ENCODE assay signal across 8 cellular contexts in genomic region chr10:67884842-67885680, GRCh38. TPM values are rescaled to one million over a fixed set of nuclear protein-coding genes. Genes with fewer than 3 reads are reported as not detected.
DNase-seq lines count a peak whose midpoint lies in the region; ATAC-seq, FAIRE-seq and TF ChIP-seq lines count a peak whose summit lies in the region.

No MANE protein-coding gene starts in this region.

- peak; percentile 77 to 90 (median 83) for DNase-seq in CD4-positive, CD25-positive, alpha-beta regulatory T cell
- peak; percentile 71 for DNase-seq in NOMO-1 treated with DMSO at 0.1 percent for 48 hours (lab: John Stamatoyannopoulos, UW; ENCODE audit: unreplicated experiment)
- DNase-seq in activated CD8-positive, alpha-beta memory T cell treated with anti-CD3 and anti-CD28 coated beads, Interleukin-2, amount 10 ng/mL, durations not matched to agents 7 days and 5 days: peak; percentile 86
- DNase-seq in H1 (ENCODE audit: low read depth in 1 of 2, low spot score in 2 of 2): peak in 1 of 2 experiments; percentile 81
- peak; percentile 85 for DNase-seq in mesenchymal stem cell
- DNase-seq in stimulated activated CD8-positive, alpha-beta memory T cell treated with anti-CD3 and anti-CD28 coated beads, Interleukin-12 subunit alpha, Interleukin-12 subunit beta, amount 100 ng/mL, for 1 hour (ENCODE audit: low read depth): peak; percentile 64

- peaks cover 24% of the 10 kb centered on the region for H3K36me3 Mint-ChIP-seq in CD4-positive, CD25-positive, alpha-beta regulatory T cell
- peaks cover 27% of the 10 kb centered on the region for H3K36me3 Mint-ChIP-seq in activated CD8-positive, alpha-beta memory T cell treated with anti-CD3 and anti-CD28 coated beads, Interleukin-2, amount 10 ng/mL, durations not matched to agents 7 days and 5 days

- no peak overlapping the region for H2BK20ac ChIP-seq in H1 (ENCODE audit: low read length)

- peaks cover 8 to 9% of the 10 kb centered on the region in 2 experiments for H4K20me1 ChIP-seq in H1 (replicated peaks in 1 of 2; ENCODE audit: control insufficient read depth in 1 of 2, insufficient read depth in 2 of 2, low read length in 2 of 2)

- no peak overlapping the region for H2AFZ ChIP-seq in H1 (ENCODE audit: low read length)
- peak overlapping the region; percentile 76 for H2AFZ ChIP-seq in mesenchymal stem cell (ENCODE audit: low read depth, low read length)

- TF ChIP-seq RAD21 in H1 (IDR thresholded peaks at IDR 0.05 in 1 of 2, conservative IDR thresholded peaks at IDR 0.05 in 1 of 2; ENCODE audit: low read depth in 2 of 2, low read length in 2 of 2): no peak

- CTCF ChIA-PET in activated CD8-positive, alpha-beta memory T cell treated with anti-CD3 and anti-CD28 coated beads, Interleukin-2, amount 10 ng/mL, durations not matched to agents 7 days and 5 days (lab: Charles Lee): interaction anchor here (0.7 to 4.3 kb wide), 10 partner anchors 9 to 419 kb away, joined by 3 to 31 read pairs (median 3); no protein-coding TSS in a partner anchor
- CTCF ChIA-PET in H1 (lab: Charles Lee; ENCODE audit: partially characterized antibody): interaction anchor here (0.6 to 2.1 kb wide), 9 partner anchors 23 to 462 kb away, joined by 3 to 17 read pairs (median 4); no protein-coding TSS in a partner anchor

- no peak for TF ChIP-seq EP300 in H1 (IDR thresholded peaks at IDR 0.05; ENCODE audit: borderline replicate concordance in 1 of 2, low read depth in 2 of 2, low read length in 2 of 2)

- no peak overlapping the region for H4K91ac ChIP-seq in H1 (replicated peaks; ENCODE audit: insufficient read length, low read length)
- H4K91ac ChIP-seq in mesenchymal stem cell (ENCODE audit: low read length): peak overlapping the region; percentile 75

- H3K18ac ChIP-seq in H1 (ENCODE audit: extremely low read depth, low read length) (no peak overlapping the region; the same call in 1 of the 2 replicates), mesenchymal stem cell (ENCODE audit: low read depth in 1 of 2, low read length in 2 of 2) (peak overlapping the region; percentile 96 to 98)

- H3K27me3 ChIP-seq in CD4-positive, CD25-positive, alpha-beta regulatory T cell (ENCODE audit: control insufficient read depth, insufficient read depth, low read length): no peaks in the 10 kb centered on the region
- H3K27me3 ChIP-seq in H1 (replicated peaks in 1 of 4; ENCODE audit: control insufficient read depth in 3 of 4, extremely low read depth in 1 of 4, insufficient read depth in 3 of 4, low read length in 3 of 4) (no peaks in the 10 kb centered on the region), mesenchymal stem cell (ENCODE audit: control insufficient read depth in 1 of 2, insufficient read depth in 1 of 2, low read length in 2 of 2) (no peaks in the 10 kb centered on the region)

- peak overlapping the region; percentile 88 to 96 (median 89) for H3K27ac Mint-ChIP-seq in CD4-positive, CD25-positive, alpha-beta regulatory T cell
- H3K27ac Mint-ChIP-seq in activated CD8-positive, alpha-beta memory T cell treated with anti-CD3 and anti-CD28 coated beads, Interleukin-2, amount 10 ng/mL, durations not matched to agents 7 days and 5 days: peak overlapping the region; percentile 91

- peaks cover 23 to 51% (median 33%) of the 10 kb centered on the region in 4 donors for H3K4me1 Mint-ChIP-seq in CD4-positive, CD25-positive, alpha-beta regulatory T cell
- H3K4me1 Mint-ChIP-seq in activated CD8-positive, alpha-beta memory T cell treated with anti-CD3 and anti-CD28 coated beads, Interleukin-2, amount 10 ng/mL, durations not matched to agents 7 days and 5 days: peaks cover 33% of the 10 kb centered on the region

- H3K23ac ChIP-seq in H1 (ENCODE audit: insufficient read length): no peak overlapping the region
- no peak overlapping the region for H3K23ac ChIP-seq in mesenchymal stem cell (ENCODE audit: low read length in 2 of 2)

- H3K23me2 ChIP-seq in H1 (ENCODE audit: low read depth, low read length): no peaks in the 10 kb centered on the region

- peaks cover 0 to 2% (median 0%) of the 10 kb centered on the region in 7 donors for H3K9me3 Mint-ChIP-seq in CD4-positive, CD25-positive, alpha-beta regulatory T cell
- no peaks in the 10 kb centered on the region for H3K9me3 Mint-ChIP-seq in activated CD8-positive, alpha-beta memory T cell treated with anti-CD3 and anti-CD28 coated beads, Interleukin-2, amount 10 ng/mL, durations not matched to agents 7 days and 5 days (ENCODE audit: low read depth)

- H2BK12ac ChIP-seq in H1 (ENCODE audit: low read depth, low read length): no peak overlapping the region
- H2BK12ac ChIP-seq in mesenchymal stem cell (ENCODE audit: low read length in 2 of 2): no peak overlapping the region

- H3K4me3 ChIP-seq in CD4-positive, CD25-positive, alpha-beta regulatory T cell (ENCODE audit: low read depth, low read length): peak overlapping the region; percentile 100
- H3K4me3 ChIP-seq in H1 (ENCODE audit: extremely low read depth in 1 of 4, insufficient read depth in 2 of 4, low read depth in 3 of 4, low read length in 4 of 4) (peak overlapping the region; percentile 90 to 100 (median 94)), mesenchymal stem cell (ENCODE audit: insufficient read depth in 1 of 2, low read depth in 1 of 2, low read length in 2 of 2) (peak overlapping the region; percentile 77 to 79)

- H3K79me1 ChIP-seq in H1 (ENCODE audit: low read depth, low read length): no peaks in the 10 kb centered on the region
- H3K79me1 ChIP-seq in mesenchymal stem cell (replicated peaks; ENCODE audit: low read length, poor library complexity, severe bottlenecking): peaks cover 3% of the 10 kb centered on the region

- H3K4ac ChIP-seq in H1 (replicated peaks; ENCODE audit: insufficient read length, low read depth, low read length) (no peak overlapping the region), mesenchymal stem cell (ENCODE audit: low read depth in 1 of 2, low read length in 2 of 2) (peak overlapping the region; percentile 87 to 93)

- H3K79me2 ChIP-seq in H1 (ENCODE audit: control insufficient read depth in 1 of 2, insufficient read depth in 2 of 2, low read length in 2 of 2): peaks cover 22 to 52% of the 10 kb centered on the region in 2 experiments; a peak in 3 of 4 replicates

- peak overlapping the region; percentile 66 to 94 (median 80) for H3K9ac ChIP-seq in H1 (replicated peaks in 1 of 4; ENCODE audit: extremely low read depth in 1 of 4, low read depth in 3 of 4, low read length in 3 of 4)
- peak overlapping the region; percentile 93 for H3K9ac ChIP-seq in mesenchymal stem cell (ENCODE audit: low read length)

- FAIRE-seq in H1 (lab: Jason Lieb, UNC): no peak

- peak in 1 of 2 experiments; percentile 37; a peak in 1 of 3 replicates for TF ChIP-seq POLR2A in H1 (IDR thresholded peaks at IDR 0.05; ENCODE audit: control extremely low read depth in 1 of 2, low read depth in 2 of 2, low read length in 2 of 2)

- H4K5ac ChIP-seq in H1 (ENCODE audit: insufficient read length, low read depth, low read length): peak overlapping the region; percentile 94

- H2BK5ac ChIP-seq in H1 (ENCODE audit: low read depth, low read length) (no peak overlapping the region), mesenchymal stem cell (ENCODE audit: low read depth, low read length, poor library complexity, severe bottlenecking) (peak overlapping the region; percentile 94)

- H3K14ac ChIP-seq in H1 (ENCODE audit: insufficient read length) (no peak overlapping the region), mesenchymal stem cell (ENCODE audit: low read length in 2 of 2) (peak overlapping the region in 1 of 2 experiments; percentile 93)

- H3K4me3 Mint-ChIP-seq in CD4-positive, CD25-positive, alpha-beta regulatory T cell: peak overlapping the region; percentile 89 to 99 (median 96)
- H3K4me3 Mint-ChIP-seq in activated CD8-positive, alpha-beta memory T cell treated with anti-CD3 and anti-CD28 coated beads, Interleukin-2, amount 10 ng/mL, durations not matched to agents 7 days and 5 days: peak overlapping the region; percentile 94

- H4K8ac ChIP-seq in H1 (ENCODE audit: extremely low read depth, insufficient read depth, low read length) (peak overlapping the region; percentile 93; the same call in 1 of the 2 replicates), mesenchymal stem cell (ENCODE audit: low read length) (peak overlapping the region; percentile 92)

- H3K4me1 ChIP-seq in CD4-positive, CD25-positive, alpha-beta regulatory T cell (ENCODE audit: control insufficient read depth, insufficient read depth, low read length, poor library complexity, severe bottlenecking): peaks cover 27% of the 10 kb centered on the region
- H3K4me1 ChIP-seq in H1 (replicated peaks in 1 of 4; ENCODE audit: control insufficient read depth in 3 of 4, insufficient read depth in 4 of 4, low read length in 3 of 4) (peaks cover 0 to 6% (median 5%) of the 10 kb centered on the region in 4 experiments; a peak in 5 of 7 replicates), mesenchymal stem cell (ENCODE audit: control insufficient read depth, insufficient read depth, low read depth, low read length) (peaks cover 7% of the 10 kb centered on the region)

- H3K36me3 ChIP-seq in CD4-positive, CD25-positive, alpha-beta regulatory T cell (ENCODE audit: control insufficient read depth, insufficient read depth, low read length): peaks cover 30% of the 10 kb centered on the region
- peaks cover 12 to 40% (median 24%) of the 10 kb centered on the region in 4 experiments for H3K36me3 ChIP-seq in H1 (ENCODE audit: control insufficient read depth in 2 of 4, insufficient read depth in 4 of 4, low read length in 3 of 4)
- peaks cover 8 to 32% of the 10 kb centered on the region in 2 experiments for H3K36me3 ChIP-seq in mesenchymal stem cell (ENCODE audit: control insufficient read depth in 1 of 2, insufficient read depth in 2 of 2, low read depth in 1 of 2, low read length in 2 of 2)

- peak overlapping the region; percentile 70 to 83; a peak in 3 of 4 replicates for H3K4me2 ChIP-seq in H1 (ENCODE audit: insufficient read depth in 1 of 2, low read depth in 2 of 2, low read length in 2 of 2)
- peak overlapping the region; percentile 71 for H3K4me2 ChIP-seq in mesenchymal stem cell (ENCODE audit: low read length, poor library complexity, severe bottlenecking)

- peak overlapping the region; percentile 46 for H3K56ac ChIP-seq in H1 (replicated peaks; ENCODE audit: insufficient read length, low read depth, low read length)

- H3K27me3 Mint-ChIP-seq in CD4-positive, CD25-positive, alpha-beta regulatory T cell: peaks cover 18% of the 10 kb centered on the region
- no peaks in the 10 kb centered on the region for H3K27me3 Mint-ChIP-seq in activated CD8-positive, alpha-beta memory T cell treated with anti-CD3 and anti-CD28 coated beads, Interleukin-2, amount 10 ng/mL, durations not matched to agents 7 days and 5 days

- H2AK5ac ChIP-seq in H1 (ENCODE audit: low read depth, low read length) (no peak overlapping the region), mesenchymal stem cell (ENCODE audit: low read length, severe bottlenecking) (no peak overlapping the region)

- peak overlapping the region; percentile 78 for H3K27ac ChIP-seq in CD4-positive, CD25-positive, alpha-beta regulatory T cell (ENCODE audit: insufficient read depth, low read length, poor library complexity, severe bottlenecking)
- H3K27ac ChIP-seq in H1 (ENCODE audit: low read depth, low read length) (peak overlapping the region; percentile 77), mesenchymal stem cell (ENCODE audit: low read length, poor library complexity, severe bottlenecking) (peak overlapping the region; percentile 51)

- H3K9me3 ChIP-seq in CD4-positive, CD25-positive, alpha-beta regulatory T cell (ENCODE audit: control insufficient read depth in 2 of 2, low read length in 2 of 2): no peaks in the 10 kb centered on the region
- no peaks in the 10 kb centered on the region for H3K9me3 ChIP-seq in H1 (ENCODE audit: insufficient read depth in 2 of 2, low read depth in 1 of 2, low read length in 1 of 2)
- H3K9me3 ChIP-seq in mesenchymal stem cell (ENCODE audit: control insufficient read depth, low read length): no peaks in the 10 kb centered on the region

- H2BK120ac ChIP-seq in H1 (replicated peaks; ENCODE audit: low read depth, low read length) (peak overlapping the region; percentile 87), mesenchymal stem cell (ENCODE audit: low read depth, low read length) (peak overlapping the region; percentile 95)

- TF ChIP-seq CTCF in H1 (IDR thresholded peaks at IDR 0.05; ENCODE audit: control extremely low read depth in 1 of 3, insufficient read depth in 1 of 3, low read depth in 1 of 3, low read length in 3 of 3): no peak

- ATAC-seq in CD4-positive, CD25-positive, alpha-beta regulatory T cell (ENCODE audit: low read depth in 2 of 2): peak; percentile 66 to 71
- ATAC-seq in GM19452 (IDR thresholded peaks at IDR 0.05; ENCODE audit: unreplicated experiment) (peak; percentile 49), HG03565 (IDR thresholded peaks at IDR 0.05; ENCODE audit: unreplicated experiment) (peak; percentile 30)
- peak; percentile 81 for ATAC-seq in activated CD8-positive, alpha-beta memory T cell treated with anti-CD3 and anti-CD28 coated beads, Interleukin-2, amount 10 ng/mL, durations not matched to agents 7 days and 5 days

- POLR2A ChIA-PET in H1 (lab: Charles Lee; ENCODE audit: partially characterized antibody): interaction anchor here (0.6 to 4.9 kb wide), 18 partner anchors 9 to 566 kb away, joined by 3 to 41 read pairs (median 4); no protein-coding TSS in a partner anchor

- 0% methylated on average over 44 of the region's 73 CpGs; no CpG with 5 or more reads in 1 of the 2 experiments for WGBS in H1 (ENCODE audit: extremely low coverage in 1 of 2, insufficient coverage in 1 of 2, insufficient read length in 1 of 2, insufficient replicate concordance in 2 of 2, low coverage in 1 of 2, low lambda C conversion rate in 2 of 2, missing lambda C conversion rate in 1 of 2), 2 experiments
- WGBS in mesenchymal stem cell: under 1% methylated on average over 31 of the region's 73 CpGs

- no peak overlapping the region for H2BK15ac ChIP-seq in H1 (ENCODE audit: low read length)
- peak overlapping the region; percentile 98 for H2BK15ac ChIP-seq in mesenchymal stem cell (ENCODE audit: low read depth, poor library complexity, severe bottlenecking)

RNA-seq across cellular contexts. Expression of gene SIRT1, which starts 0.6 kb away (rescaled TPM):
- 59.2 TPM for total RNA-seq in CD4-positive, CD25-positive, alpha-beta regulatory T cell
- polyA plus RNA-seq in CD4-positive, CD25-positive, alpha-beta regulatory T cell: 10 to 100 TPM; 13.5 to 22.0 (median 18.5) TPM
- total RNA-seq in activated CD8-positive, alpha-beta memory T cell treated with anti-CD3 and anti-CD28 coated beads, Interleukin-2, amount 10 ng/mL, durations not matched to agents 7 days and 5 days: 10 to 100 TPM; 20.7 to 23.4 TPM
- 66.2 and 70.9 TPM in 2 replicates for total RNA-seq in H1 (2021; fragmentation: NEBNext Ultra II Directional; extraction: Animal tissue kit (Norgen Biotek cat#: 25700))
- polyA plus RNA-seq in H1 (2011; rRNA removed): 13.9 and 22.6 TPM in 2 replicates
- polyA plus RNA-seq in H1 (2011; cell fraction: cytosol; rRNA removed): 32.3 TPM
- polyA plus RNA-seq in H1 (2011; cell fraction: nucleus; rRNA removed): 7.5 TPM
- 26.4 to 47.4 TPM (median 31.2 TPM) in 4 replicates for polyA plus RNA-seq in H1 (2012, experiment 1 of 2)
- polyA plus RNA-seq in H1 (2012, experiment 2 of 2): 3.8 TPM
- polyA plus RNA-seq in H1 (2013, experiment 1 of 2): 24.6 TPM
- polyA plus RNA-seq in H1 (2013, experiment 2 of 2): 24.5 TPM
- 25.8 and 31.8 TPM in 2 replicates for polyA minus RNA-seq in H1 (2011; rRNA and poly(A)+ RNA removed)
- polyA minus RNA-seq in H1 (2011; cell fraction: cytosol; rRNA and poly(A)+ RNA removed): 22.1 TPM
- polyA minus RNA-seq in H1 (2011; cell fraction: nucleus; rRNA and poly(A)+ RNA removed): 29.7 TPM
- polyA plus RNA-seq in mesenchymal stem cell (2013, experiment 1 of 2): 6.7 TPM
- 8.2 TPM for polyA plus RNA-seq in mesenchymal stem cell (2013, experiment 2 of 2)

RNA-seq across cellular contexts. Expression of gene DNAJC12, which starts 47.1 kb away (rescaled TPM):
- not detected for total RNA-seq in CD4-positive, CD25-positive, alpha-beta regulatory T cell
- under 1 TPM in 2 of 4 donors, not detected in 2; 0.43 to 0.61 TPM for polyA plus RNA-seq in CD4-positive, CD25-positive, alpha-beta regulatory T cell
- 10 to 100 TPM in 1 of 2 experiments, 1 to 10 TPM in 1; 8.8 to 40.8 TPM for total RNA-seq in activated CD8-positive, alpha-beta memory T cell treated with anti-CD3 and anti-CD28 coated beads, Interleukin-2, amount 10 ng/mL, durations not matched to agents 7 days and 5 days
- total RNA-seq in H1 (2021; fragmentation: NEBNext Ultra II Directional; extraction: Animal tissue kit (Norgen Biotek cat#: 25700)): 2.9 and 4.2 TPM in 2 replicates
- polyA plus RNA-seq in H1 (2011; rRNA removed): 0.33 and 0.86 TPM in 2 replicates
- polyA plus RNA-seq in H1 (2011; cell fraction: cytosol; rRNA removed): 1.4 TPM
- polyA plus RNA-seq in H1 (2011; cell fraction: nucleus; rRNA removed): 0.40 TPM
- 1.1 to 1.3 TPM (median 1.3 TPM) in 4 replicates for polyA plus RNA-seq in H1 (2012, experiment 1 of 2)
- polyA plus RNA-seq in H1 (2012, experiment 2 of 2): 0.39 TPM
- 3.8 TPM for polyA plus RNA-seq in H1 (2013, experiment 1 of 2)
- polyA plus RNA-seq in H1 (2013, experiment 2 of 2): 4.0 TPM
- 0.24 and 0.28 TPM in 2 replicates for polyA minus RNA-seq in H1 (2011; rRNA and poly(A)+ RNA removed)
- not detected for polyA minus RNA-seq in H1 (2011; cell fraction: cytosol; rRNA and poly(A)+ RNA removed)
- polyA minus RNA-seq in H1 (2011; cell fraction: nucleus; rRNA and poly(A)+ RNA removed): 1.6 TPM
- 0.59 TPM for polyA plus RNA-seq in mesenchymal stem cell (2013, experiment 1 of 2)
- polyA plus RNA-seq in mesenchymal stem cell (2013, experiment 2 of 2): 0.67 TPM

Comparison
In these comparisons a context has a peak if more than half of its experiments do, and no peak if none do; other contexts are left out.
1. ATAC-seq: peak in every context shown above with its lines; median percentile 81 in activated CD8-positive, alpha-beta memory T cell treated with anti-CD3 and anti-CD28 coated beads, Interleukin-2, amount 10 ng/mL, durations not matched to agents 7 days and 5 days; 68 in CD4-positive, CD25-positive, alpha-beta regulatory T cell; 49 in GM19452; 30 in HG03565.